ENCODE assay signal across 3 cellular contexts in the genomic region with DNA sequence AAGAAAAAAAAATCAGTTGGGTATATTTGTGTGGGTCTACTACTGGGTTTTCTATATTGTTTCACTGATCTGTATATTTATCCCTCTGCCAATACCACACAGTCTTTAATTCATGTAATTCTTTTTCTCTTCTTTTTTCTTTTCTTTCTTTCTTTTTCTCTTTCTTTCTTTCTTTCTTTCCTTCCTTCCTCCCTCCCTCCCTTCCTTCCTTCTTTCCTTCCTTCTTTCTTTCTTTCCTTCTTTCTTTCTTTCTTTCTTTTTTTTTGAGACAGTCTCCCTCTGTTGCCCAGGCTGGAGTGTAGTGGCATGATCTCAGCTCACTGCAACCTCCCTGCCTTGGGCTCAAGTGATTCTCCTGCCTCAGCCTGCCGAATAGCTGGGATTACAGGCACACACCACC. TPM values are rescaled to one million over a fixed set of nuclear protein-coding genes. Genes with fewer than 3 reads are reported as not detected.
"Had no signal": no experiment of that assay in that cellular context is flagged by ENCODE, and none has a peak within 500 bp of the region (broad histone marks: within the 10 kb centered on the region; RNA-seq: fewer than 3 reads in every experiment).

No MANE protein-coding gene starts in this region.

RNA-seq across cellular contexts. Expression of gene HJV, which starts 5.1 kb away (rescaled TPM):
- total RNA-seq: M059J, MCF 10A, NCI-H460 had no signal
